8 cellular contexts compared by ENCODE assay signal in the genomic region with DNA sequence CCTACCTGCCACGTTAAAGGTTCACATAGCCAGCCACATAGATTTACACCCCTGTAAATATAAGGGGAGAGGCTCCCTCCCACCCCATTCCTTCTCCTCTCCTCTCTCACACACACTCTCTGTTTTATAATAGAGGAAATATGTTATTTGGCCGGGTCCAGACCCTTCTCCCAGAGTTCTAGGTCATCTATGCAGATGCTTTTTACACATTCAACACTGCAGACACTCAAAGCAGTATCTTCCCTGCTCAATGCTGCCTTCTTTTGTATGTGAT. TPM values are rescaled to one million over a fixed set of nuclear protein-coding genes. Genes with fewer than 3 reads are reported as not detected.
DNase-seq lines count a peak whose midpoint lies in the region; ATAC-seq and TF ChIP-seq lines count a peak whose summit lies in the region.

No MANE protein-coding gene starts in this region.

- no peak for TF ChIP-seq CTCF in AG04449 (IDR thresholded peaks at IDR 0.05; ENCODE audit: insufficient read depth, low read length, missing control alignments)
- no peak for TF ChIP-seq CTCF in breast epithelium (IDR thresholded peaks at IDR 0.05)

- no peak for TF ChIP-seq POLR2A in breast epithelium (IDR thresholded peaks at IDR 0.05)

- H3K4me1 ChIP-seq in HUES64 (ENCODE audit: insufficient read depth, low read length): peaks cover 21% of the 10 kb centered on the region
- peaks cover 0 to 3% of the 10 kb centered on the region in 2 donors for H3K4me1 ChIP-seq in breast epithelium
- H3K4me1 ChIP-seq in mucosa of stomach (ENCODE audit: control insufficient read depth, insufficient read depth, low read length): peaks cover 26% of the 10 kb centered on the region

- no peak for ATAC-seq in HG03159 (IDR thresholded peaks at IDR 0.05; ENCODE audit: unreplicated experiment)

- POLR2A ChIA-PET in AG04449 (lab: Yijun Ruan, JAX): interaction anchor here (0.6 kb wide), 1 partner anchor 10 kb away, joined by 3 read pairs; no protein-coding TSS in a partner anchor

- H3K9me3 ChIP-seq in HUES64 (ENCODE audit: insufficient read depth, low read depth, low read length): peaks cover 10% of the 10 kb centered on the region
- peaks cover 0 to 6% of the 10 kb centered on the region in 2 donors for H3K9me3 ChIP-seq in breast epithelium
- H3K9me3 ChIP-seq in mucosa of stomach (ENCODE audit: control insufficient read depth, low read length): no peaks in the 10 kb centered on the region

- intact Hi-C loops in breast epithelium (cut with DNase I; ENCODE audit: low total_unique reads): no loop called here

- no peaks in the 10 kb centered on the region for H3K27me3 ChIP-seq in HUES64 (ENCODE audit: insufficient read depth, low read length)
- no peaks in the 10 kb centered on the region for H3K27me3 ChIP-seq in breast epithelium
- H3K27me3 ChIP-seq in mucosa of stomach (ENCODE audit: control insufficient read depth, insufficient read depth, low read length): no peaks in the 10 kb centered on the region

- H3K36me3 ChIP-seq in HUES64 (ENCODE audit: insufficient read depth, low read length): peaks cover 18% of the 10 kb centered on the region
- H3K36me3 ChIP-seq in breast epithelium: no peaks in the 10 kb centered on the region
- H3K36me3 ChIP-seq in mucosa of stomach (ENCODE audit: control insufficient read depth, insufficient read depth, low read length): no peaks in the 10 kb centered on the region

- CTCF ChIA-PET in AG04449 (lab: Yijun Ruan, JAX): interaction anchor here (0.8 to 1.9 kb wide), 8 partner anchors 8 to 238 kb away, joined by 3 to 9 read pairs (median 6); no protein-coding TSS in a partner anchor

- DNase-seq in AG04449 (ENCODE audit: low read depth, low spot score) (no peak), breast epithelium (ENCODE audit: low spot score in 2 of 2) (no peak), NCI-H1048 (lab: John Stamatoyannopoulos, UW) (no peak), HuH-7.5 (ENCODE audit: low spot score) (no peak), foreskin melanocyte (no peak)

- H3K27ac ChIP-seq in HUES64 (ENCODE audit: low read depth, low read length): peak overlapping the region; percentile 57; the same call in 1 of the 2 replicates
- peak overlapping the region; percentile 99 for H3K27ac ChIP-seq in breast epithelium

- peak overlapping the region; percentile 93 for H3K4me3 ChIP-seq in AG04449 (ENCODE audit: low read depth, low read length)
- peak overlapping the region; percentile 95 for H3K4me3 ChIP-seq in HUES64 (ENCODE audit: low read length)
- peak overlapping the region; percentile 65 to 98 (median 89) for H3K4me3 ChIP-seq in breast epithelium
- H3K4me3 ChIP-seq in mucosa of stomach (ENCODE audit: low read length): peak overlapping the region; percentile 54

- WGBS in HUES64: 57% methylated on average over 1 of the region's 2 CpGs

- H3K9ac ChIP-seq in HUES64 (ENCODE audit: low read depth, low read length): peak overlapping the region; percentile 99
- H3K9ac ChIP-seq in mucosa of stomach (ENCODE audit: low read length): peak overlapping the region; percentile 72

RNA-seq across cellular contexts. Expression of gene DEK, which starts 0.7 kb away (rescaled TPM):
- 185 TPM for polyA plus RNA-seq in HUES64 (2013, experiment 1 of 2)
- 208 TPM for polyA plus RNA-seq in HUES64 (2013, experiment 2 of 2)
- 100 to 1,000 TPM; 107 to 162 (median 125) TPM for total RNA-seq in breast epithelium
